ENCODE assay signal across 8 cellular contexts in the genomic region with DNA sequence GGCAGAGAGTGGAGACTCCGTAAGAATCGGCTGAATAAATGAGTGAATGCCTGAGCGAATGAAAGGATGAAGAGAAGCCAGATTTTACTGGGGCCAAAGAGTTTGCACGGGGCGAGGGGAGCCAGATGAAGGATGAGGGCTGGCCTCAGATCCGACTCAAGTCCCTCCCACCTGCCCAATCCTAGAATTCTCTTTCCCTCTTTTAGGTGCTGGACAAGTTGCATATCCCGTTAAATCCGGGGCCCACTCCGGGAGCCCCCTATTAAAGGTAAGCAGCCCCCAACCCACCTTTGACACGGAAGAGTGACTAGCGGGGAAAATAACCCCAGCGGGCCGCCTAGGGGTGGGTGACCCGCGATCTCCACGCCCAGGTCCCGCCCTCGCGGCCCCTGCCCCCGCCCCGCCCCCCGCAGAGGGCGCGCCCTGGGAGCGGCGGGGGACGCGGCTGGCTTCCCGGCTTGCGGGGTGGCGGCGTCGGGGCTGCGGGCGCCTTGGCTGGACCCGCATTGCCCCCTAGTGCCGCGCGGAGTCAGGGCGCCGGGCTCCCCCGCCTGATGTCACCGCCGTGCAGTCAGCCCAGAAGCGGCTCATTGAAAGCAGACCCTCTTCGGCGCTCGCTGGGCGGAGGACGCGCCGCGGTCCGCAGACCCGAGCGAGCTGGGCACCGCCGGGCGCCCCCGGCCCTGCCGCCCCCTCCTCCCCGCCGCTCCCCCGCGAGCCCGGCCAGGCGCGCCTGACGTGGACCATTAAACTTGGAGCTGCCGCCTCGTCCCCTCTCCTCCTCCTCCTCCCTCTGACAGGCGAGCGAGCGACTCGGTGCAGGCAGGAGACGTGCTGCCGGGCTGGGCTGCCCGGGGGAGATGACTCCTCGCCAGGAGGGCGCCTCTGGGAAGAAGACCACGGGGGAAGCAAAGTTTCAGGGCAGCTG. TPM values are rescaled to one million over a fixed set of nuclear protein-coding genes. Genes with fewer than 3 reads are reported as not detected.
DNase-seq lines count a peak whose midpoint lies in the region; ATAC-seq, FAIRE-seq and TF ChIP-seq lines count a peak whose summit lies in the region.

A gene (plus strand): TSS at position 570 of the 928 bp plus-strand sequence. CDS start 424 bp downstream, outside the sequence.

- H2AFZ ChIP-seq in endothelial cell of umbilical vein (ENCODE audit: low read depth, low read length), result peak within 1 kb of the TSS; percentile 35

- no peak for TF ChIP-seq POLR2A in endothelial cell of umbilical vein (IDR thresholded peaks at IDR 0.05; ENCODE audit: low read depth, low read length)

- no peaks in the 10 kb centered on the region for H3K79me2 ChIP-seq in endothelial cell of umbilical vein (ENCODE audit: control insufficient read depth, insufficient read depth, low read length)

- no peaks in the 10 kb centered on the region for H4K20me1 ChIP-seq in endothelial cell of umbilical vein (replicated peaks; ENCODE audit: control insufficient read depth, extremely low read depth, insufficient read depth, low read length)

- DNase-seq in AG09319 (ENCODE audit: extremely low read depth, low read depth) (no peak), GM19239 (ENCODE audit: insufficient read length, low spot score) (peak; percentile 53), NCI-H1092 (lab: John Stamatoyannopoulos, UW) (peak; percentile 22), endothelial cell of umbilical vein (ENCODE audit: low read depth, low spot score) (peak; percentile 42), mucosa of descending colon (peak; percentile 70 to 84 (median 71)), NCI-H1048 (lab: John Stamatoyannopoulos, UW) (no peak)
- DNase-seq in activated CD8-positive, alpha-beta memory T cell treated with anti-CD3 and anti-CD28 coated beads for 4 hours (ENCODE audit: low read depth in 2 of 2), result peak; percentile 9 to 12
- DNase-seq in stimulated activated CD8-positive, alpha-beta memory T cell treated with anti-CD3 and anti-CD28 coated beads, Interleukin-7, amount 100 ng/mL, for 48 hours (ENCODE audit: extremely low read depth in 1 of 2, low read depth in 1 of 2), result peak; percentile 17 to 19

- no peak for FAIRE-seq in GM19239 (lab: Jason Lieb, UNC)
- no peak for FAIRE-seq in endothelial cell of umbilical vein (lab: Jason Lieb, UNC)

- no peaks in the 10 kb centered on the region for H3K36me3 ChIP-seq in endothelial cell of umbilical vein (ENCODE audit: control insufficient read depth in 2 of 2, extremely low read depth in 1 of 2, insufficient read depth in 2 of 2, low read length in 2 of 2)
- no peaks in the 10 kb centered on the region for H3K36me3 ChIP-seq in mucosa of descending colon (ENCODE audit: low read depth)

- TF ChIP-seq CTCF in AG09319 (IDR thresholded peaks at IDR 0.05; ENCODE audit: low read depth, low read length) (peak; percentile 51), endothelial cell of umbilical vein (IDR thresholded peaks at IDR 0.05; ENCODE audit: extremely low read depth in 1 of 2, insufficient read depth in 1 of 2, low read depth in 1 of 2, low read length in 2 of 2) (peak; percentile 19 to 55), mucosa of descending colon (IDR thresholded peaks at IDR 0.05) (peak; percentile 48)

- no peaks in the 10 kb centered on the region for H3K9me1 ChIP-seq in endothelial cell of umbilical vein (replicated peaks; ENCODE audit: control insufficient read depth, extremely low read depth, insufficient read depth, low read length)

- CTCF ChIA-PET in endothelial cell of umbilical vein (lab: Charles Lee), result interaction anchor here (0.6 to 2.6 kb wide), 14 partner anchors 17 to 759 kb away, joined by 3 to 16 read pairs (median 3); no protein-coding TSS in a partner anchor

- peaks cover 27% of the 10 kb centered on the region for H3K4me1 ChIP-seq in endothelial cell of umbilical vein (ENCODE audit: control insufficient read depth, extremely low read depth, insufficient read depth, low read length)
- peaks cover 7% of the 10 kb centered on the region for H3K4me1 ChIP-seq in mucosa of descending colon (ENCODE audit: low read depth)

- dilution Hi-C loops in endothelial cell of umbilical vein (cut with MboI; ENCODE audit: extremely low pct_ligation_motif_present, low sequenced_read_pairs), result no loop called here

- intact Hi-C loops in endothelial cell of umbilical vein (cut with micrococcal nuclease) (loop anchor here (1.0 to 10.0 kb wide), 4 partner anchors 401 to 760 kb away; a partner anchor contains a TSS), mucosa of descending colon (cut with DNase I, micrococcal nuclease) (no loop called here)

- BruUV-seq in endothelial cell of umbilical vein (replicated peaks; lab: Mats Ljungman, UMichigan), result no TSS peak

- peak within 1 kb of the TSS; percentile 47 for H3K4me2 ChIP-seq in endothelial cell of umbilical vein (ENCODE audit: insufficient read depth, low read length)

- ATAC-seq in mucosa of descending colon, result peak; percentile 89

- no peak within 1 kb of the TSS for H3K27ac ChIP-seq in endothelial cell of umbilical vein (ENCODE audit: insufficient read depth, low read depth, low read length)

- H3K9ac ChIP-seq in endothelial cell of umbilical vein (replicated peaks; ENCODE audit: extremely low read depth, insufficient read depth, low read length), result peak within 1 kb of the TSS; percentile 12

- H3K27me3 ChIP-seq in endothelial cell of umbilical vein (ENCODE audit: control insufficient read depth in 2 of 2, insufficient read depth in 2 of 2, low read length in 2 of 2), result peaks cover 4 to 10% of the 10 kb centered on the region in 2 experiments

- H3K4me3 ChIP-seq in endothelial cell of umbilical vein (replicated peaks in 1 of 3; ENCODE audit: insufficient read depth in 1 of 3, low read depth in 1 of 3, low read length in 3 of 3) (peak within 1 kb of the TSS in 2 of 3 experiments; percentile 28 to 48), mucosa of descending colon (no peak within 1 kb of the TSS)

- POLR2A ChIA-PET in endothelial cell of umbilical vein (lab: Charles Lee), result no interaction called here

- H3K9me3 ChIP-seq in endothelial cell of umbilical vein (replicated peaks; ENCODE audit: control insufficient read depth, insufficient read depth, low read length) (no peaks in the 10 kb centered on the region), mucosa of descending colon (no peaks in the 10 kb centered on the region)

TF ChIP-seq in endothelial cell of umbilical vein, 7 proteins besides CTCF, POLR2A, EP300 and RAD21:
- TF ChIP-seq POLR2AphosphoS5 (IDR thresholded peaks at IDR 0.05; ENCODE audit: insufficient read depth, low read depth, low read length) (no peak), GATA2 (IDR thresholded peaks at IDR 0.05; ENCODE audit: insufficient read depth, insufficient read length, low read depth, low read length) (no peak), EZH2 (IDR thresholded peaks at IDR 0.05; ENCODE audit: borderline replicate concordance, low read depth, low read length, severe bottlenecking) (no peak), FOS (IDR thresholded peaks at IDR 0.05; ENCODE audit: borderline replicate concordance, insufficient read depth, low read length) (no peak), JUN (IDR thresholded peaks at IDR 0.05; ENCODE audit: borderline replicate concordance, insufficient read depth, insufficient read length, low read depth) (no peak), MYC (IDR thresholded peaks at IDR 0.05; ENCODE audit: low read depth, low read length) (no peak)
- TF ChIP-seq, protein P1, sequence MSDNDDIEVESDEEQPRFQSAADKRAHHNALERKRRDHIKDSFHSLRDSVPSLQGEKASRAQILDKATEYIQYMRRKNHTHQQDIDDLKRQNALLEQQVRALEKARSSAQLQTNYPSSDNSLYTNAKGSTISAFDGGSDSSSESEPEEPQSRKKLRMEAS (IDR thresholded peaks at IDR 0.05; ENCODE audit: insufficient read depth, insufficient read length), result no peak

RNA-seq across cellular contexts. Expression of the gene that starts here (rescaled TPM):
- total RNA-seq in endothelial cell of umbilical vein (0.21 TPM in 1 of 2 replicates, not detected in the other), mucosa of descending colon (under 1 TPM; 0.51 to 0.89 (median 0.69) TPM)
- 0.77 and 0.89 TPM in 2 replicates for polyA plus RNA-seq in endothelial cell of umbilical vein
- 0.54 and 0.56 TPM in 2 replicates for polyA plus RNA-seq in endothelial cell of umbilical vein (2011; cell fraction: cytosol; rRNA removed)
- 0.62 and 0.69 TPM in 2 replicates for polyA plus RNA-seq in endothelial cell of umbilical vein (2011; cell fraction: nucleus; rRNA removed)
- polyA plus RNA-seq in endothelial cell of umbilical vein (2012), result 0.46 and 0.98 TPM in 2 replicates
- 0.17 and 0.53 TPM in 2 replicates for polyA minus RNA-seq in endothelial cell of umbilical vein
- polyA minus RNA-seq in endothelial cell of umbilical vein (2011; cell fraction: cytosol; rRNA and poly(A)+ RNA removed), result not detected
- 1.2 and 1.5 TPM in 2 replicates for polyA minus RNA-seq in endothelial cell of umbilical vein (2011; cell fraction: nucleus; rRNA and poly(A)+ RNA removed)

Comparison
In these comparisons a context has a peak if more than half of its experiments do, and no peak if none do; other contexts are left out.
1. Peak in DNase-seq and ATAC-seq in mucosa of descending colon; RNA of the gene not detected or under 1 TPM.
2. DNase-seq: peak in GM19239 (single experiment), NCI-H1092 (single experiment), activated CD8-positive, alpha-beta memory T cell treated with anti-CD3 and anti-CD28 coated beads for 4 hours (2 of 2), endothelial cell of umbilical vein (single experiment) and stimulated activated CD8-positive, alpha-beta memory T cell treated with anti-CD3 and anti-CD28 coated beads, Interleukin-7, amount 100 ng/mL, for 48 hours (2 of 2); none in AG09319 (single experiment) and NCI-H1048 (single experiment).
3. Peak in every context shown above with its lines, with median percentiles within 50 percentile points of each other: CTCF ChIP-seq.